Comparison of ENCODE assay signal across 8 cellular contexts in the genomic region with DNA sequence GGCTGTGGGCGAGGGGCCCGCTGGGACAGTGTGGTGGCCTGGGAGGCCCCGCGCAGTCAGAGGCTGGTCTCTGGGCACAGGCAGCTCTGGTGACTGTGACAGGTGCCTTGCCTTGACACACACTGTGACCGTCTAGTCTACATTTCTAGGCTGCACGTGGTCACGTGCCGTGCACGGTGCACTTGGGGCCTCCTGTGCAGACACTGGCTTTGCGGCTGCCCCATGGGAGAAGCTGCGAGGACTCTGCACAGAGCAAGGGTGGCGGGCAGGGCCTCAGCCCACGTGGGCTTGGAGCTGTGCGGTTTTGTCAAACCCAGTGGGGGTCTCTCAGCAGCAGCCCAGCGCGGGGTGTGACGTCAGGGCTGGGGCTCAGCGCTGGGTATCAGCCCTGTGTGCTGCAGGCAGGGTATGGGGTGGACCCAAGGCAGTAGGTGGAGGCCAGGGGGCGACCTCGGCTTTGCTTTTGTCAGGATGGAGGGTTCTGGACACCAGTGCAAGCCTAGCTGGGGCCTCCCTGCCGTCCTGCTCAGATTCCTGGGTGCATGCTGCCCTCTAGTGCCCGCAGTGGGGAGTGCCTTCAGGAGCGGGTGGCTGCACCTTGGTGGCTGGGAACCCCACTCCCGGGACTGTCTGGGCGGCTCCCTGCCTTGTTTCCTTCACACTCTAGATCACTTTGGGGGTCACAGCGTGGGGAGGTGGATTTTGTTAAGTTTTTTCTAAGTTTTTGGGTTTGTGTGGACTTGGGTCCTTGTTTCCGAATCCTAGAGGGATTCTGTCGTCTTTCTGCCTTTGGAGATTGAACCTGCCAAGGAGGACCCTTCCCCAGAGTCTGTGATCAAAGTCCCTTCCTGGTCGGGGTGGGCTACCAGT.
DNase-seq lines count a peak whose midpoint lies in the region; ATAC-seq lines count a peak whose summit lies in the region.

No MANE protein-coding gene starts in this region.

- DNase-seq in AG08396 (ENCODE audit: low spot score) (peak; percentile 96), NCI-H1092 (lab: John Stamatoyannopoulos, UW) (peak; percentile 41), T-helper 22 cell (ENCODE audit: low read depth) (peak; percentile 44), amygdala (lab: John Stamatoyannopoulos, UW) (peak in 55 of 56 donors; percentile 12 to 87 (median 64)), right cardiac atrium (peak; percentile 79 to 94 (median 93)), sciatic nerve (ENCODE audit: low spot score) (peak; percentile 92)

- no peaks in the 10 kb centered on the region for H3K27me3 ChIP-seq in right cardiac atrium (ENCODE audit: control insufficient read depth, insufficient read depth)

- 46% methylated on average over 29 of the region's 29 CpGs for WGBS in right cardiac atrium

- H3K27ac ChIP-seq in right cardiac atrium (ENCODE audit: low read length) = no peak overlapping the region

- H3K4me1 ChIP-seq in right cardiac atrium (ENCODE audit: control insufficient read depth, insufficient read depth, low read length) = peaks cover 2% of the 10 kb centered on the region

- intact Hi-C loops in right cardiac atrium (cut with DNase I) = loop anchor here in 3 of 4 donors (2.0 to 5.0 kb wide), 3 partner anchors 159 to 219 kb away; no protein-coding TSS in a partner anchor
- intact Hi-C loops in sciatic nerve (cut with DNase I) = loop anchor here (10.0 kb wide), 1 partner anchor 157 kb away; no protein-coding TSS in a partner anchor

- H3K9me3 ChIP-seq in right cardiac atrium (ENCODE audit: control insufficient read depth, low read length) = no peaks in the 10 kb centered on the region

- no peak overlapping the region for H3K4me3 ChIP-seq in right cardiac atrium (ENCODE audit: low read length)

- ATAC-seq in GM19023 (IDR thresholded peaks at IDR 0.05; ENCODE audit: unreplicated experiment) = peak; percentile 58
- ATAC-seq in right cardiac atrium = peak; percentile 81 to 83
- peak; percentile 87 for ATAC-seq in sciatic nerve
- no peak for ATAC-seq in GM18870 (IDR thresholded peaks at IDR 0.05; ENCODE audit: unreplicated experiment)

Comparison
In these comparisons a context has a peak if more than half of its experiments do, and no peak if none do; other contexts are left out.
1. DNase-seq: peak in every context shown above with its lines; median percentile 96 in AG08396; 93 in right cardiac atrium; 92 in sciatic nerve; 64 in amygdala; 44 in T-helper 22 cell; 41 in NCI-H1092.